Comparison of ENCODE assay signal across 12 cellular contexts in the genomic region with DNA sequence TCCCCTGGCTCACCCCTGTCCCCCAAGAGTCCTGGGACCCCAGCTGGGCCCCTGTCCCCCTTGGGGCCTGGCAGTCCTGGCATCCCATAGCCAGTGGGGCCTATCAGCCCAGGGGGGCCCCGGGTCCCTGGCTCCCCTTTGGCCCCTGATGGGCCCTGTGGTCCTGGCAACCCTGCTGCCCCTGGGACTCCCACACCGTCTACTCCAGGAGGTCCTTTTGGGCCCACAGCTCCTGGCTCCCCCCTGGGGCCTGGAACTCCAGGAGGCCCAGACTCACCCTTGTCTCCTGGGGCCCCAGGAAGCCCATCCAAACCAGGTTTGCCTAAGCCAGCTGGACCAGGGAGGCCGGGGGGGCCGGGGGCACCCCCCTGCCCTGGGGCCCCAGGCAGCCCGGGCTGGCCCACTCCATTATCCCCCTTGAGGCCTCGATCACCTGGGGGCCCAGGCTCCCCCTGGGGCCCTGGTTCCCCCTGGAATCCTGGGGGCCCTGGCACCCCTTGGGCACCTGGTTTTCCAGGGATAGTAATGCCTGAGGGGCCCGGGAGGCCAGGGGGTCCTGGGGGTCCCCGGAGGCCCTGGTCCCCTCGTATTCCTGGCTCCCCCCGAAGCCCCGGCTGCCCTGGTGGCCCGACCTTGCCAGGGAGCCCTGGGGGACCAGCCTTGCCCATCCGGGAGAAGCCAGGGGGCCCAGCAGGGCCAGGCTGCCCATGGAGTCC. TPM values are rescaled to one million over a fixed set of nuclear protein-coding genes. Genes with fewer than 3 reads are reported as not detected.
A peak's percentile ranks its signal among the peaks of the same experiment; 100 is the strongest.
DNase-seq lines count a peak whose midpoint lies in the region; TF ChIP-seq lines count a peak whose summit lies in the region.
"Had no signal": no experiment of that assay in that cellular context is flagged by ENCODE, and none has a peak within 500 bp of the region (broad histone marks: within the 10 kb centered on the region; RNA-seq: fewer than 3 reads in every experiment).

No MANE protein-coding gene starts in this region.

- H3K4me1 ChIP-seq in NT2/D1 (ENCODE audit: insufficient read depth, insufficient read length) (peaks cover 19% of the 10 kb centered on the region), osteoblast (ENCODE audit: insufficient read depth, low read length) (peaks cover 10% of the 10 kb centered on the region), OCI-LY7 (ENCODE audit: insufficient read depth, low read length, poor library complexity, severe bottlenecking) (no peaks in the 10 kb centered on the region)
- H3K4me1 ChIP-seq: Caco-2 had no signal

- H3K36me3 ChIP-seq in NT2/D1 (ENCODE audit: insufficient read depth, insufficient read length, low read length) (peaks cover 31% of the 10 kb centered on the region), osteoblast (ENCODE audit: insufficient read depth, low read length) (peaks cover 15% of the 10 kb centered on the region), OCI-LY7 (ENCODE audit: insufficient read depth, low read length) (peaks cover 25% of the 10 kb centered on the region)

- H3K27me3 ChIP-seq in NT2/D1 (ENCODE audit: insufficient read depth, insufficient read length) = no peaks in the 10 kb centered on the region
- no peaks in the 10 kb centered on the region for H3K27me3 ChIP-seq in osteoblast (ENCODE audit: insufficient read depth, low read length)
- H3K27me3 ChIP-seq: stomach, upper lobe of right lung had no signal

- CTCF ChIA-PET in OCI-LY7 (lab: Charles Lee; ENCODE audit: unreplicated experiment) = no interaction called here

- H3K9me2 ChIP-seq in OCI-LY7 (ENCODE audit: insufficient read depth, low read length) = no peaks in the 10 kb centered on the region

- H3K79me2 ChIP-seq in osteoblast (ENCODE audit: insufficient read depth, low read length) = no peaks in the 10 kb centered on the region
- no peaks in the 10 kb centered on the region for H3K79me2 ChIP-seq in OCI-LY7 (ENCODE audit: insufficient read depth, low read depth, low read length)

- intact Hi-C loops in OCI-LY7 (cut with micrococcal nuclease; ENCODE audit: unreplicated experiment) = loop anchor here (1.0 to 5.0 kb wide), 3 partner anchors 35 to 323 kb away; no protein-coding TSS in a partner anchor

- H3K4me2 ChIP-seq in osteoblast (ENCODE audit: insufficient read depth, low read length) (no peak overlapping the region), OCI-LY7 (ENCODE audit: low read length) (no peak overlapping the region)

- H3K9me3 ChIP-seq in NT2/D1 (ENCODE audit: insufficient read depth, low read length) = no peaks in the 10 kb centered on the region
- H3K9me3 ChIP-seq in osteoblast (ENCODE audit: low read depth, low read length) = no peaks in the 10 kb centered on the region
- H3K9me3 ChIP-seq in OCI-LY7 (ENCODE audit: low read length) = no peaks in the 10 kb centered on the region
- H3K9me3 ChIP-seq: Caco-2, stomach, upper lobe of right lung had no signal

- H4K20me1 ChIP-seq in osteoblast (ENCODE audit: insufficient read depth, low read length) (no peaks in the 10 kb centered on the region), OCI-LY7 (ENCODE audit: insufficient read depth, low read length) (no peaks in the 10 kb centered on the region)

- H3K27ac ChIP-seq in osteoblast (ENCODE audit: low read depth, low read length) (no peak overlapping the region), OCI-LY7 (ENCODE audit: low read depth, low read length, poor library complexity, severe bottlenecking) (no peak overlapping the region)
- H3K27ac ChIP-seq: upper lobe of right lung had no signal

- TF ChIP-seq CTCF in osteoblast (IDR thresholded peaks at IDR 0.05; ENCODE audit: extremely low read depth, low read depth, low read length) (no peak), OCI-LY7 (conservative IDR thresholded peaks at IDR 0.05; ENCODE audit: low read length) (no peak)

- H3K4me3 ChIP-seq in NT2/D1 (ENCODE audit: insufficient read length, low read depth) (no peak overlapping the region), osteoblast (ENCODE audit: insufficient read depth, low read length) (no peak overlapping the region), OCI-LY7 (ENCODE audit: low read depth, low read length, poor library complexity, severe bottlenecking) (no peak overlapping the region)
- H3K4me3 ChIP-seq: stomach, upper lobe of right lung had no signal

- DNase-seq in NT2/D1 (ENCODE audit: low read depth, low spot score) (no peak), osteoblast (ENCODE audit: insufficient read length, low spot score, missing footprints) (peak; percentile 55), OCI-LY7 (ENCODE audit: low spot score) (no peak)

- POLR2A ChIA-PET in OCI-LY7 (lab: Charles Lee) = no interaction called here

- peak overlapping the region; percentile 74 for H3K9ac ChIP-seq in NT2/D1 (ENCODE audit: insufficient read length, low read depth)

- no TSS peak for BruUV-seq in OCI-LY7 (replicated peaks; lab: Mats Ljungman, UMichigan)

- no peak overlapping the region for H2AFZ ChIP-seq in osteoblast (ENCODE audit: low read length)
- H2AFZ ChIP-seq in OCI-LY7 (ENCODE audit: low read length) = no peak overlapping the region

RNA-seq across cellular contexts. Expression of gene ADPRS, which starts 10.1 kb away (rescaled TPM):
- total RNA-seq in osteoblast (20.6 and 24.2 TPM in 2 replicates), OCI-LY7 (2022) (27.6 and 29.3 TPM in 2 replicates)
- 42.3 and 44.3 TPM in 2 replicates for total RNA-seq in OCI-LY7 (2014; rRNA removed; shearing (Covaris generic))

RNA-seq across cellular contexts. Expression of gene TEKT2, which starts 14.9 kb away (rescaled TPM):
- 0.29 TPM in 1 of 2 replicates, not detected in the other for total RNA-seq in osteoblast
- total RNA-seq in OCI-LY7 (2014; rRNA removed; shearing (Covaris generic)) = 0.10 TPM in 1 of 2 replicates, not detected in the other
- total RNA-seq in OCI-LY7 (2022) = not detected in 2 replicates
- total RNA-seq: activated CD4-positive, alpha-beta T cell treated with anti-CD3 and anti-CD28 coated beads, Interleukin-2, amount 10 ng/mL, durations not matched to agents 24 days and 14 days; activated naive CD8-positive, alpha-beta T cell treated with anti-CD3 and anti-CD28 coated beads, Interleukin-2, amount 10 ng/mL, durations not matched to agents 7 days and 5 days; Caco-2; HFFc6; M059J; Right ventricle myocardium superior; stomach had no signal

RNA-seq across cellular contexts. Expression of gene COL8A2, which starts 26.2 kb away (rescaled TPM):
- 12.7 and 15.2 TPM in 2 replicates for total RNA-seq in osteoblast
- total RNA-seq in OCI-LY7 (2014; rRNA removed; shearing (Covaris generic)) = not detected in 2 replicates
- not detected in 2 replicates for total RNA-seq in OCI-LY7 (2022)
- total RNA-seq: activated T-helper 2 cell treated with anti-CD3 and anti-CD28 coated beads, Interferon-gamma antibody, Interleukin-2, Interleukin-4, amounts not matched to agents 10 μg/mL and 5 μg/mL and 100 μg/mL, durations not matched to agents 14 hours and 24 hours and 36 hours had no signal

RNA-seq across cellular contexts. Expression of gene TRAPPC3, which starts 50.5 kb away (rescaled TPM):
- total RNA-seq in osteoblast = 93.4 and 111 TPM in 2 replicates
- total RNA-seq in OCI-LY7 (2014; rRNA removed; shearing (Covaris generic)) = 50.3 and 71.0 TPM in 2 replicates
- 55.4 and 60.4 TPM in 2 replicates for total RNA-seq in OCI-LY7 (2022)

RNA-seq across cellular contexts. Expression of gene MAP7D1, which starts 57.2 kb away (rescaled TPM):
- 106 and 132 TPM in 2 replicates for total RNA-seq in osteoblast
- total RNA-seq in OCI-LY7 (2014; rRNA removed; shearing (Covaris generic)) = 55.1 and 61.2 TPM in 2 replicates
- total RNA-seq in OCI-LY7 (2022) = 94.7 and 101 TPM in 2 replicates

Comparison
In these comparisons a context has a peak if more than half of its experiments do, and no peak if none do; other contexts are left out.
1. RNA of gene COL8A2, which starts 26.2 kb away (total RNA-seq): 12.7 to 15.2 TPM in osteoblast; not detected in OCI-LY7; every median in the first group is over 10 times any median in the second.